8 cellular contexts compared by ENCODE assay signal in the genomic region with DNA sequence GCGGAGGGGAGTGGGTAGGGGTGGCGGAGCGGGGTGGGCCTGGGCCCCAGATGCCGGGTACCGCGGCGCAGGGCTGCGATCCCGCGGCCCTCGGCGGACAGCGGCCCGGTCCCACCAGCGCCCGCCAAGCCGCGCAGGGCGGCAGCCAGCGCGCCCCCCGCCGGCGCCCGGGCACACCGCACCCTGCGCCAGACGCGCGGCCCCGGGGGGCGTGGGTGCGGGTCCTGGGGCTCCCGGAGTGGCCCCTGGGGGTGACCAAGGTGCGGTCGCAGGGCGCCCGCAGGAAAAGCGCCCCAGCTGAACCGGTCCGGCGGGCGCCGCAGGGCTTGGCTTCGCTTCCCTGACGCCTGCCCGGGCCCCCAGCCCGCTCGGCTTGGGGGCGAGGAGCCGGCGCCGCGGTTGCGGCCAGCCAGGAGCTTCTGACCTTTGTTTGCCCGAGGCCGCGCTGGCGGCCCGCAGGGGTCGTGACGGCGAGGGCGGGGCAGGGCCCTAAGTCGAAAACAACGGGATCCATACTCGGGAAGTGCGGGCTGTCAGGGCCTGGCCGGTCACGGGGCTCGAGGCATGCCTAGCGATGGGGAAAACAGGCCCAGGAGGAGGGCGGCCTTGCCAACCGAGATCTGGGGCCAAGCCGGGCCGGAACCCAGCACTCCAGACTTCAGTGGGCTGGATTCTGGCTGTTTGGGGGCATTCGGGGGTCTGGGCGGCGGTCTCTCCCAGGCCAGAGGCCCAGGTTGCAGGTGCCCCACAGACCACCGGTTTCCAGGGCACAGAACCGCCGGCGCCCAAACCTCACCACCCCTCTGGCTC. TPM values are rescaled to one million over a fixed set of nuclear protein-coding genes. Genes with fewer than 3 reads are reported as not detected.
DNase-seq lines count a peak whose midpoint lies in the region; ATAC-seq and TF ChIP-seq lines count a peak whose summit lies in the region.

No MANE protein-coding gene starts in this region.

- H3K9ac ChIP-seq in BLaER1: peak overlapping the region; percentile 95

- peaks cover 51% of the 10 kb centered on the region for H3K4me1 ChIP-seq in BLaER1
- peaks cover 8 to 9% of the 10 kb centered on the region in 2 donors for H3K4me1 ChIP-seq in gastrocnemius medialis

- peaks cover 28% of the 10 kb centered on the region for H3K27me3 Mint-ChIP-seq in activated CD4-positive, alpha-beta memory T cell treated with anti-CD3 and anti-CD28 coated beads, Interleukin-2, amount 10 ng/mL, durations not matched to agents 7 days and 5 days

- H3K27me3 ChIP-seq in BLaER1: peaks cover 49% of the 10 kb centered on the region
- H3K27me3 ChIP-seq in gastrocnemius medialis: peaks cover 13 to 21% (median 17%) of the 10 kb centered on the region in 3 donors

- H3K36me3 Mint-ChIP-seq in activated CD4-positive, alpha-beta memory T cell treated with anti-CD3 and anti-CD28 coated beads, Interleukin-2, amount 10 ng/mL, durations not matched to agents 7 days and 5 days (ENCODE audit: low read depth): peaks cover 16% of the 10 kb centered on the region

- H4K20me1 ChIP-seq in BLaER1: peaks cover 50% of the 10 kb centered on the region

- H3K9me3 ChIP-seq in BLaER1 (no peaks in the 10 kb centered on the region), gastrocnemius medialis (no peaks in the 10 kb centered on the region)

- H3K4me3 ChIP-seq in BLaER1 (peak overlapping the region; percentile 93), gastrocnemius medialis (peak overlapping the region; percentile 59 to 97 (median 65))

- H3K27ac Mint-ChIP-seq in activated CD4-positive, alpha-beta memory T cell treated with anti-CD3 and anti-CD28 coated beads, Interleukin-2, amount 10 ng/mL, durations not matched to agents 7 days and 5 days: no peak overlapping the region

- H3K27ac ChIP-seq in BLaER1: peak overlapping the region; percentile 97
- peak overlapping the region; percentile 53 to 88 (median 56) for H3K27ac ChIP-seq in gastrocnemius medialis

- peak overlapping the region; percentile 39 for H3K4me3 Mint-ChIP-seq in activated CD4-positive, alpha-beta memory T cell treated with anti-CD3 and anti-CD28 coated beads, Interleukin-2, amount 10 ng/mL, durations not matched to agents 7 days and 5 days

- ATAC-seq in GM18511 (IDR thresholded peaks at IDR 0.05; ENCODE audit: unreplicated experiment) (peak; percentile 37), HG03108 (IDR thresholded peaks at IDR 0.05; ENCODE audit: unreplicated experiment) (peak; percentile 24), left ventricle myocardium superior (peak; percentile 39), gastrocnemius medialis (peak; percentile 24 to 54)

- CTCF ChIA-PET in activated CD4-positive, alpha-beta memory T cell treated with anti-CD3 and anti-CD28 coated beads, Interleukin-2, amount 10 ng/mL, durations not matched to agents 7 days and 5 days (lab: Charles Lee): interaction anchor here (1.1 to 5.3 kb wide), 18 partner anchors 9 to 129 kb away, joined by 3 to 126 read pairs (median 18); a partner anchor contains a TSS

- no peak for DNase-seq in activated CD4-positive, alpha-beta memory T cell treated with anti-CD3 and anti-CD28 coated beads, Interleukin-2, amount 10 ng/mL, durations not matched to agents 7 days and 5 days
- peak; percentile 57 for DNase-seq in left ventricle myocardium superior
- peak in 1 of 2 donors; percentile 33 for DNase-seq in gastrocnemius medialis
- DNase-seq in activated gamma-delta T cell (lab: John Stamatoyannopoulos, UW): no peak
- no peak for DNase-seq in stimulated activated CD4-positive, alpha-beta T cell treated with anti-CD3 and anti-CD28 coated beads, Interleukin-12 subunit alpha, Interleukin-12 subunit beta, amount 100 ng/mL, for 4 hours

- in situ Hi-C loops in gastrocnemius medialis (cut with MboI; ENCODE audit: low sequenced_read_pairs in 4 of 4): no loop called here

- POLR2A ChIA-PET in activated CD4-positive, alpha-beta memory T cell treated with anti-CD3 and anti-CD28 coated beads, Interleukin-2, amount 10 ng/mL, durations not matched to agents 7 days and 5 days (lab: Charles Lee): interaction anchor here (1.1 to 5.3 kb wide), 13 partner anchors 10 to 284 kb away, joined by 3 to 32 read pairs (median 7); a partner anchor contains a TSS

- H3K9me3 Mint-ChIP-seq in activated CD4-positive, alpha-beta memory T cell treated with anti-CD3 and anti-CD28 coated beads, Interleukin-2, amount 10 ng/mL, durations not matched to agents 7 days and 5 days: no peaks in the 10 kb centered on the region

- peak in 4 of 5 experiments; percentile 32 to 65 (median 61) for TF ChIP-seq CTCF in gastrocnemius medialis (IDR thresholded peaks at IDR 0.05 in 4 of 5, conservative IDR thresholded peaks at IDR 0.05 in 1 of 5)

- peaks cover 31% of the 10 kb centered on the region for H3K36me3 ChIP-seq in BLaER1
- H3K36me3 ChIP-seq in gastrocnemius medialis: peaks cover 0 to 29% of the 10 kb centered on the region in 2 donors

- intact Hi-C loops in left ventricle myocardium superior (cut with micrococcal nuclease) (no loop called here), gastrocnemius medialis (cut with DNase I; ENCODE audit: low total_unique reads) (loop anchor here (2.0 to 10.0 kb wide), 3 partner anchors 69 to 203 kb away; a partner anchor contains a TSS)

- no peak for TF ChIP-seq POLR2A in gastrocnemius medialis (IDR thresholded peaks at IDR 0.05)

- peaks cover 33% of the 10 kb centered on the region for H3K4me1 Mint-ChIP-seq in activated CD4-positive, alpha-beta memory T cell treated with anti-CD3 and anti-CD28 coated beads, Interleukin-2, amount 10 ng/mL, durations not matched to agents 7 days and 5 days

- peak overlapping the region; percentile 89 for H3K4me2 ChIP-seq in BLaER1

RNA-seq across cellular contexts. Expression of a gene that starts 0.6 kb away (rescaled TPM):
- 10 to 100 TPM; 21.2 to 21.5 TPM for total RNA-seq in activated CD4-positive, alpha-beta memory T cell treated with anti-CD3 and anti-CD28 coated beads, Interleukin-2, amount 10 ng/mL, durations not matched to agents 7 days and 5 days
- 6.7 TPM for total RNA-seq in left ventricle myocardium superior
- total RNA-seq in gastrocnemius medialis: 10 to 100 TPM; 20.3 to 42.5 (median 29.7) TPM

RNA-seq across cellular contexts. Expression of a gene that starts 5.5 kb away (rescaled TPM):
- not detected for total RNA-seq in activated CD4-positive, alpha-beta memory T cell treated with anti-CD3 and anti-CD28 coated beads, Interleukin-2, amount 10 ng/mL, durations not matched to agents 7 days and 5 days
- total RNA-seq in left ventricle myocardium superior (not detected), gastrocnemius medialis (under 1 TPM in 1 of 4 donors, not detected in 3; 0.15 TPM)

RNA-seq across cellular contexts. Expression of a gene that starts 52.4 kb away (rescaled TPM):
- total RNA-seq in activated CD4-positive, alpha-beta memory T cell treated with anti-CD3 and anti-CD28 coated beads, Interleukin-2, amount 10 ng/mL, durations not matched to agents 7 days and 5 days: 1 to 10 TPM in 1 of 2 experiments, under 1 TPM in 1; 0.83 to 1.6 TPM
- total RNA-seq in left ventricle myocardium superior (not detected), gastrocnemius medialis (under 1 TPM in 1 of 4 donors, not detected in 3; 0.11 TPM)
